28 cellular contexts compared by ENCODE assay signal in genomic region chr11:1656670-1657069, GRCh38. TPM values are rescaled to one million over a fixed set of nuclear protein-coding genes. Genes with fewer than 3 reads are reported as not detected.
"Had no signal": no experiment of that assay in that cellular context is flagged by ENCODE, and none has a peak within 500 bp of the region (broad histone marks: within the 10 kb centered on the region; RNA-seq: fewer than 3 reads in every experiment).

No MANE protein-coding gene starts in this region.

- H3K27me3 ChIP-seq: body of pancreas, gastrocnemius medialis, right lobe of liver, thyroid gland had no signal

- H3K36me3 Mint-ChIP-seq: activated CD8-positive, alpha-beta memory T cell treated with anti-CD3 and anti-CD28 coated beads, Interleukin-2, amount 10 ng/mL, durations not matched to agents 7 days and 5 days; activated naive CD4-positive, alpha-beta T cell treated with anti-CD3 and anti-CD28 coated beads, Interleukin-2, amount 50 U/mL, for 24 hours; neural progenitor cell had no signal

- H3K9ac ChIP-seq: neural progenitor cell had no signal

- DNase-seq: activated CD8-positive, alpha-beta memory T cell treated with anti-CD3 and anti-CD28 coated beads, Interleukin-2, amount 10 ng/mL, durations not matched to agents 7 days and 5 days; activated CD8-positive, alpha-beta T cell treated with anti-CD3 and anti-CD28 coated beads, Interleukin-2, amount 10 ng/mL, durations not matched to agents 7 days and 5 days; activated T-cell treated with anti-CD3 and anti-CD28 coated beads, Interleukin-2, amount 50 U/mL, for 48 hours; body of pancreas; cortex of kidney; effector memory CD8-positive, alpha-beta T cell; erythroblast; gastrocnemius medialis; glutamatergic neuron; left ventricle myocardium superior; natural killer cell; stimulated activated naive CD8-positive, alpha-beta T cell treated with anti-CD3 and anti-CD28 coated beads, Interleukin-15, amount 100 ng/mL, for 72 hours; substantia nigra; T-helper 2 cell; thyroid gland had no signal

- H2AFZ ChIP-seq: neural progenitor cell had no signal

- FAIRE-seq: islet of Langerhans had no signal

- ATAC-seq: activated CD8-positive, alpha-beta memory T cell treated with anti-CD3 and anti-CD28 coated beads, Interleukin-2, amount 10 ng/mL, durations not matched to agents 7 days and 5 days; activated CD8-positive, alpha-beta T cell treated with anti-CD3 and anti-CD28 coated beads, Interleukin-2, amount 10 ng/mL, durations not matched to agents 7 days and 5 days; body of pancreas; effector memory CD8-positive, alpha-beta T cell; gastrocnemius medialis; left ventricle myocardium superior; natural killer cell; right lobe of liver; SK-N-SH treated with all-trans-retinoic acid at 6 μM for 48 hours; stimulated activated naive CD8-positive, alpha-beta T cell treated with anti-CD3 and anti-CD28 coated beads, Interleukin-15, amount 100 ng/mL, for 72 hours had no signal

- H3K27ac ChIP-seq: body of pancreas, gastrocnemius medialis, neural progenitor cell, skin epidermis, thyroid gland had no signal

- H3K9me3 Mint-ChIP-seq: activated naive CD4-positive, alpha-beta T cell treated with anti-CD3 and anti-CD28 coated beads, Interleukin-2, amount 50 U/mL, for 24 hours; activated T-helper 2 cell treated with anti-CD3 and anti-CD28 coated beads, Interferon-gamma antibody, Interleukin-2, Interleukin-4, amounts not matched to agents 10 μg/mL and 5 μg/mL and 100 μg/mL, durations not matched to agents 14 hours and 24 hours and 36 hours; effector memory CD8-positive, alpha-beta T cell; natural killer cell; neural progenitor cell; stimulated activated naive CD8-positive, alpha-beta T cell treated with anti-CD3 and anti-CD28 coated beads, Interleukin-15, amount 100 ng/mL, for 72 hours had no signal

- H3K4me3 Mint-ChIP-seq: activated CD8-positive, alpha-beta memory T cell treated with anti-CD3 and anti-CD28 coated beads, Interleukin-2, amount 10 ng/mL, durations not matched to agents 7 days and 5 days; activated CD8-positive, alpha-beta T cell treated with anti-CD3 and anti-CD28 coated beads, Interleukin-2, amount 10 ng/mL, durations not matched to agents 7 days and 5 days; activated naive CD4-positive, alpha-beta T cell treated with anti-CD3 and anti-CD28 coated beads, Interleukin-2, amount 50 U/mL, for 24 hours; effector memory CD8-positive, alpha-beta T cell; natural killer cell; neural progenitor cell; stimulated activated naive CD8-positive, alpha-beta T cell treated with anti-CD3 and anti-CD28 coated beads, Interleukin-15, amount 100 ng/mL, for 72 hours had no signal

- H3K4me2 ChIP-seq: neural progenitor cell had no signal

- H3K27ac Mint-ChIP-seq: activated CD8-positive, alpha-beta memory T cell treated with anti-CD3 and anti-CD28 coated beads, Interleukin-2, amount 10 ng/mL, durations not matched to agents 7 days and 5 days; activated CD8-positive, alpha-beta T cell treated with anti-CD3 and anti-CD28 coated beads, Interleukin-2, amount 10 ng/mL, durations not matched to agents 7 days and 5 days; activated naive CD4-positive, alpha-beta T cell treated with anti-CD3 and anti-CD28 coated beads, Interleukin-2, amount 50 U/mL, for 24 hours; activated T-helper 2 cell treated with anti-CD3 and anti-CD28 coated beads, Interferon-gamma antibody, Interleukin-2, Interleukin-4, amounts not matched to agents 10 μg/mL and 5 μg/mL and 100 μg/mL, durations not matched to agents 14 hours and 24 hours and 36 hours; effector memory CD8-positive, alpha-beta T cell; natural killer cell; neural progenitor cell had no signal

- H3K36me3 ChIP-seq: gastrocnemius medialis, neural progenitor cell, right lobe of liver, thyroid gland had no signal

- H3K4me3 ChIP-seq: body of pancreas, gastrocnemius medialis, neural progenitor cell, right lobe of liver, skin epidermis, thyroid gland had no signal

- H3K4me1 ChIP-seq: gastrocnemius medialis, neural progenitor cell, thyroid gland had no signal

- H3K9me3 ChIP-seq: body of pancreas, gastrocnemius medialis, right lobe of liver, thyroid gland had no signal

RNA-seq across cellular contexts. Expression of gene KRTAP5-5, which starts 27.1 kb away (rescaled TPM):
- total RNA-seq: activated CD8-positive, alpha-beta memory T cell treated with anti-CD3 and anti-CD28 coated beads, Interleukin-2, amount 10 ng/mL, durations not matched to agents 7 days and 5 days; activated CD8-positive, alpha-beta T cell treated with anti-CD3 and anti-CD28 coated beads, Interleukin-2, amount 10 ng/mL, durations not matched to agents 7 days and 5 days; activated T-helper 2 cell treated with anti-CD3 and anti-CD28 coated beads, Interferon-gamma antibody, Interleukin-2, Interleukin-4, amounts not matched to agents 10 μg/mL and 5 μg/mL and 100 μg/mL, durations not matched to agents 14 hours and 24 hours and 36 hours; aorta; body of pancreas; gastrocnemius medialis; left ventricle myocardium superior; mononuclear cell; natural killer cell; omental fat pad; renal cortical epithelial cell; right lobe of liver; thyroid gland; urinary bladder had no signal
- polyA plus RNA-seq: adipose tissue, aorta, urinary bladder had no signal

RNA-seq across cellular contexts. Expression of gene KRTAP5-4, which starts 34.7 kb away (rescaled TPM):
- total RNA-seq: activated CD8-positive, alpha-beta memory T cell treated with anti-CD3 and anti-CD28 coated beads, Interleukin-2, amount 10 ng/mL, durations not matched to agents 7 days and 5 days; activated CD8-positive, alpha-beta T cell treated with anti-CD3 and anti-CD28 coated beads, Interleukin-2, amount 10 ng/mL, durations not matched to agents 7 days and 5 days; activated T-helper 2 cell treated with anti-CD3 and anti-CD28 coated beads, Interferon-gamma antibody, Interleukin-2, Interleukin-4, amounts not matched to agents 10 μg/mL and 5 μg/mL and 100 μg/mL, durations not matched to agents 14 hours and 24 hours and 36 hours; aorta; body of pancreas; gastrocnemius medialis; left ventricle myocardium superior; mononuclear cell; natural killer cell; omental fat pad; renal cortical epithelial cell; right lobe of liver; thyroid gland; urinary bladder had no signal
- polyA plus RNA-seq: adipose tissue, aorta, urinary bladder had no signal

RNA-seq across cellular contexts. Expression of gene KRTAP5-6, which starts 40.3 kb away (rescaled TPM):
- total RNA-seq: activated CD8-positive, alpha-beta memory T cell treated with anti-CD3 and anti-CD28 coated beads, Interleukin-2, amount 10 ng/mL, durations not matched to agents 7 days and 5 days; activated CD8-positive, alpha-beta T cell treated with anti-CD3 and anti-CD28 coated beads, Interleukin-2, amount 10 ng/mL, durations not matched to agents 7 days and 5 days; activated T-helper 2 cell treated with anti-CD3 and anti-CD28 coated beads, Interferon-gamma antibody, Interleukin-2, Interleukin-4, amounts not matched to agents 10 μg/mL and 5 μg/mL and 100 μg/mL, durations not matched to agents 14 hours and 24 hours and 36 hours; aorta; body of pancreas; gastrocnemius medialis; left ventricle myocardium superior; mononuclear cell; natural killer cell; omental fat pad; renal cortical epithelial cell; thyroid gland; urinary bladder had no signal
- polyA plus RNA-seq: adipose tissue, aorta, urinary bladder had no signal

RNA-seq across cellular contexts. Expression of gene KRTAP5-3, which starts 48.4 kb away (rescaled TPM):
- total RNA-seq: activated CD8-positive, alpha-beta memory T cell treated with anti-CD3 and anti-CD28 coated beads, Interleukin-2, amount 10 ng/mL, durations not matched to agents 7 days and 5 days; activated CD8-positive, alpha-beta T cell treated with anti-CD3 and anti-CD28 coated beads, Interleukin-2, amount 10 ng/mL, durations not matched to agents 7 days and 5 days; activated T-helper 2 cell treated with anti-CD3 and anti-CD28 coated beads, Interferon-gamma antibody, Interleukin-2, Interleukin-4, amounts not matched to agents 10 μg/mL and 5 μg/mL and 100 μg/mL, durations not matched to agents 14 hours and 24 hours and 36 hours; aorta; body of pancreas; gastrocnemius medialis; left ventricle myocardium superior; mononuclear cell; natural killer cell; omental fat pad; renal cortical epithelial cell; right lobe of liver; thyroid gland; urinary bladder had no signal
- polyA plus RNA-seq: adipose tissue, aorta, urinary bladder had no signal

RNA-seq across cellular contexts. Expression of gene KRTAP5-2, which starts 58.6 kb away (rescaled TPM):
- total RNA-seq: activated CD8-positive, alpha-beta memory T cell treated with anti-CD3 and anti-CD28 coated beads, Interleukin-2, amount 10 ng/mL, durations not matched to agents 7 days and 5 days; activated CD8-positive, alpha-beta T cell treated with anti-CD3 and anti-CD28 coated beads, Interleukin-2, amount 10 ng/mL, durations not matched to agents 7 days and 5 days; activated T-helper 2 cell treated with anti-CD3 and anti-CD28 coated beads, Interferon-gamma antibody, Interleukin-2, Interleukin-4, amounts not matched to agents 10 μg/mL and 5 μg/mL and 100 μg/mL, durations not matched to agents 14 hours and 24 hours and 36 hours; aorta; body of pancreas; gastrocnemius medialis; left ventricle myocardium superior; mononuclear cell; natural killer cell; omental fat pad; renal cortical epithelial cell; right lobe of liver; thyroid gland; urinary bladder had no signal
- polyA plus RNA-seq: aorta, urinary bladder had no signal
